8 cellular contexts compared by ENCODE assay signal in the genomic region with DNA sequence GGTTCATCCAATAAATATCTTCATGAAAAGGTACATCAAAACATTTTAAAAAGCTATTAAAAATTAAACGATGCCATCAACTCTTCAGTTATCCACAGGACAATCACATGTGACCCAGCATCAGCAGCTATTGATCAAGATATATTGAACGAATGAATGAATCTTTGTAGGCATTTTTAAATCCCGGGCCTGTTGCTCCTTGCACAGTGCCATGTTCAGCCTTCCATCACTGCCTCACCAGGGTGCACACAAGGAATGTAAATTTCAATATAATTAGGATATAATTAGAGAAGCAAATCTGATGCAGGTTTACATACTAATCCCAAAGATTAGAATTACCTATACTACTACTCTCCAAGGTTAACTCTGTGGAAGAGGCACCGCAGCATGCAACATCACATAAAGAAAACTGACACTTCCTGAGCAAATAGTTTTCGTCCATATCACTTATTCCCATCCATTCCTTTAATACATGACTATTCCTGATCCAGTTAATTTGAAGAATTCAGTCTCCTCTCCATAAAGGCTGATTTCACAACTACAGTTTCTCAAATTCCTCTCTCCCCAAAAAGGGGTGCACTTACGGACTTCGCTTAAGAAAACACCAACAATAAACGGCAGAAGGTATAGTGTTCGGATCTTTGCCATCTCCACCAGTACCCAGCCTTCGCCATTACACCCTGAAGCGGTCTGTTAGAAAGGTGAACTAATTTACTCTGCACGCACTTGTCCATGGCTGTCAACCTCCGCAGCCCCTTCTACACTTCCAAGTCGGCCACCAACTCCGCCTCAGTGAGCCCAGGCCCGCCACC. TPM values are rescaled to one million over a fixed set of nuclear protein-coding genes. Genes with fewer than 3 reads are reported as not detected.
DNase-seq lines count a peak whose midpoint lies in the region; ATAC-seq and TF ChIP-seq lines count a peak whose summit lies in the region.

No MANE protein-coding gene starts in this region.

- H3K4me1 ChIP-seq in KMS-11 (ENCODE audit: low read depth, poor library complexity, severe bottlenecking), result peaks cover 24% of the 10 kb centered on the region

- TF ChIP-seq CTCF in GM12865 (IDR thresholded peaks at IDR 0.05; ENCODE audit: insufficient read depth, low read depth, low read length, missing control alignments), result no peak
- no peak for TF ChIP-seq CTCF in KMS-11 (conservative IDR thresholded peaks at IDR 0.05; ENCODE audit: low read depth, low read length)
- no peak for TF ChIP-seq CTCF in kidney epithelial cell (IDR thresholded peaks at IDR 0.05; ENCODE audit: insufficient read depth, low read length, poor library complexity, severe bottlenecking)

- ATAC-seq in GM21423 (IDR thresholded peaks at IDR 0.05; ENCODE audit: unreplicated experiment) (no peak), GM19035 (IDR thresholded peaks at IDR 0.05; ENCODE audit: unreplicated experiment) (no peak)

- no peaks in the 10 kb centered on the region for H4K20me1 ChIP-seq in KMS-11 (ENCODE audit: insufficient read depth)

- peak overlapping the region; percentile 76 for H3K4me2 ChIP-seq in KMS-11

- H3K36me3 ChIP-seq in KMS-11 (ENCODE audit: insufficient read depth) (no peaks in the 10 kb centered on the region), kidney epithelial cell (ENCODE audit: control insufficient read depth, insufficient read depth, low read length) (no peaks in the 10 kb centered on the region)

- H3K4me3 ChIP-seq in GM12865 (ENCODE audit: low read depth, low read length) (peak overlapping the region; percentile 64), KMS-11 (IDR thresholded peaks at IDR 0.05; ENCODE audit: insufficient read depth, low read depth, low read length) (no peak overlapping the region), kidney epithelial cell (ENCODE audit: low read depth, low read length) (peak overlapping the region; percentile 82)

- H3K79me2 ChIP-seq in KMS-11 (ENCODE audit: insufficient read depth, low read depth), result peaks cover 74% of the 10 kb centered on the region

- H3K27me3 ChIP-seq in KMS-11 (ENCODE audit: insufficient read depth, low read depth), result no peaks in the 10 kb centered on the region
- no peaks in the 10 kb centered on the region for H3K27me3 ChIP-seq in kidney epithelial cell (ENCODE audit: control insufficient read depth, insufficient read depth, low read length)

- peak overlapping the region; percentile 61 for H2AFZ ChIP-seq in KMS-11 (ENCODE audit: low read depth)

- no peak for DNase-seq in GM12865 (ENCODE audit: low read depth)
- no peak for DNase-seq in kidney epithelial cell (ENCODE audit: low read depth)
- DNase-seq in substantia nigra (lab: John Stamatoyannopoulos, UW), result peak in 2 of 49 donors; percentile 36 to 62
- DNase-seq in NCI-H446 treated with DMSO at 0.1 percent for 48 hours (lab: John Stamatoyannopoulos, UW), result no peak

- peak overlapping the region; percentile 87 for H3K9ac ChIP-seq in KMS-11

- peak overlapping the region; percentile 79; the same call in 1 of the 2 replicates for H3K27ac ChIP-seq in KMS-11
- peak overlapping the region; percentile 80 for H3K27ac ChIP-seq in angular gyrus (ENCODE audit: low read depth, low read length)
- peak overlapping the region; percentile 96 for H3K27ac ChIP-seq in substantia nigra (ENCODE audit: low read depth, low read length, poor library complexity, severe bottlenecking)

RNA-seq across cellular contexts. Expression of a gene that starts 0.9 kb away (rescaled TPM):
- 79.3 and 95.1 TPM in 2 replicates for total RNA-seq in kidney epithelial cell

RNA-seq across cellular contexts. Expression of a gene that starts 2.6 kb away (rescaled TPM):
- total RNA-seq in kidney epithelial cell, result 31.8 and 53.0 TPM in 2 replicates
